ENCODE assay signal across 8 cellular contexts in genomic region chr3:12139111-12139511, GRCh38. TPM values are rescaled to one million over a fixed set of nuclear protein-coding genes. Genes with fewer than 3 reads are reported as not detected.
DNase-seq lines count a peak whose midpoint lies in the region; ATAC-seq and TF ChIP-seq lines count a peak whose summit lies in the region.

No MANE protein-coding gene starts in this region.

- H3K4me1 ChIP-seq in thoracic aorta (ENCODE audit: control insufficient read depth in 1 of 2, low read depth in 2 of 2), result peaks cover 14 to 41% of the 10 kb centered on the region in 2 donors

- TF ChIP-seq CTCF in VCaP (conservative IDR thresholded peaks at IDR 0.05), result peak; percentile 70
- TF ChIP-seq CTCF in thoracic aorta (IDR thresholded peaks at IDR 0.05), result peak; percentile 57

- H3K27me3 ChIP-seq in H7 (ENCODE audit: control insufficient read depth, insufficient read depth, low read length) (no peaks in the 10 kb centered on the region), thoracic aorta (replicated peaks; ENCODE audit: insufficient read depth) (no peaks in the 10 kb centered on the region)

- H3K27ac ChIP-seq in VCaP (no peak overlapping the region), thoracic aorta (no peak overlapping the region)

- ATAC-seq in left ventricle myocardium superior (peak; percentile 43), thoracic aorta (ENCODE audit: insufficient number of reproducible peaks, low FRiP score, low read depth) (peak; percentile 16), HG02870 (IDR thresholded peaks at IDR 0.05; ENCODE audit: unreplicated experiment) (no peak)

- H3K9me3 ChIP-seq in thoracic aorta, result no peaks in the 10 kb centered on the region

- H3K4me3 ChIP-seq in H7 (ENCODE audit: insufficient read depth, low read depth, low read length) (no peak overlapping the region), thoracic aorta (no peak overlapping the region)

- DNase-seq in AG08395 (ENCODE audit: low spot score), result peak; percentile 56
- peak; percentile 53 for DNase-seq in H7
- DNase-seq in left ventricle myocardium superior, result no peak
- no peak for DNase-seq in thoracic aorta (ENCODE audit: low spot score)
- DNase-seq in NCI-H2081 (lab: John Stamatoyannopoulos, UW), result no peak
- no peak for DNase-seq in middle frontal gyrus (ENCODE audit: extremely low spot score, low spot score)

- intact Hi-C loops in left ventricle myocardium superior (cut with micrococcal nuclease), result loop anchor here (5.0 kb wide), 2 partner anchors 38 to 343 kb away; partner anchors contain the start of gene TSEN2

- H3K36me3 ChIP-seq in H7 (replicated peaks; ENCODE audit: control insufficient read depth, insufficient read depth, low read length) (no peaks in the 10 kb centered on the region), thoracic aorta (no peaks in the 10 kb centered on the region)

RNA-seq across cellular contexts. Expression of gene TIMP4, which starts 19.6 kb away (rescaled TPM):
- total RNA-seq in H7 (2014; rRNA removed; shearing (Covaris generic)), result 22.9 and 40.3 TPM in 2 replicates
- total RNA-seq in left ventricle myocardium superior, result 15.0 TPM
- total RNA-seq in thoracic aorta, result 10 to 100 TPM; 56.7 to 73.9 TPM

Comparison
In these comparisons a context has a peak if more than half of its experiments do, and no peak if none do; other contexts are left out.
1. DNase-seq: peak in AG08395 (single experiment) and H7 (single experiment); none in left ventricle myocardium superior (single experiment), thoracic aorta (single experiment), NCI-H2081 (0 of 2) and middle frontal gyrus (single experiment).